In the genomic region with DNA sequence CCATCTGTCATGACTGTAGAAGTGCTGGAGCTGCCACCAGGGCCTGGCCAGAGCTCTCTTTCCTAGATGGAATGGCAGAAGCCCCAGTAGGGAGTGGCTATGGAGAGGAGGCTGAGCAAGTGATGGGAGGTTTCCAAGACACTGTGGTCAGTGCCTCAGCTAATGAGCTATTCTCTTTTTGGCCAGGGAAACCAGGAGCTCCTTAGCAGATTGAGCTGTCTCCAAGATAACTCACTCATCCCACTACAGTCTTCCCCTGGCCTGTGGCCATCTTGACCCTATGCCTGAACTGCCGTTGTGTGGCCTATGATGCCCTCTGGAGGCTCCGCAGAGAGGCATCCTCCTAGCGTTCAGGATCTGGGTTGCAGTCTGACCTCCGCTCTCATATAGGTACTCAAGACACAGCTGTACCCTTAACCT, we compare ENCODE assay signal across 8 cellular contexts.
DNase-seq lines count a peak whose midpoint lies in the region; ATAC-seq, FAIRE-seq and TF ChIP-seq lines count a peak whose summit lies in the region.

No MANE protein-coding gene starts in this region.

- CTCF ChIA-PET in HepG2 (lab: Yijun Ruan, JAX; ENCODE audit: low intra/inter-chr PET ratio, low total read pairs), result interaction anchor here (1.7 to 2.0 kb wide), 2 partner anchors 53 to 76 kb away, joined by 4 to 21 read pairs; no protein-coding TSS in a partner anchor

- H3K9ac ChIP-seq in HepG2 (ENCODE audit: insufficient read depth, low read depth, low read length), result no peak overlapping the region

- no peaks in the 10 kb centered on the region for H4K20me1 ChIP-seq in HepG2 (ENCODE audit: insufficient read depth, low read length)

- TF ChIP-seq RAD21 in Ishikawa (IDR thresholded peaks at IDR 0.05; ENCODE audit: low read depth) (peak; percentile 28; the same call in 1 of the 2 replicates), HepG2 (CRISPR knock-in tag; IDR thresholded peaks at IDR 0.05) (peak; percentile 70)

- H3K9me3 ChIP-seq in HepG2 (ENCODE audit: low read length), result no peaks in the 10 kb centered on the region

- H3K79me2 ChIP-seq in HepG2 (ENCODE audit: insufficient read depth, low read length), result no peaks in the 10 kb centered on the region

- FAIRE-seq in HepG2 (lab: Jason Lieb, UNC) (no peak), HTR-8/SVneo (lab: Jason Lieb, UNC) (no peak)

- DNase-seq in ACHN (peak; percentile 6), astrocyte of the spinal cord (ENCODE audit: low read depth, low spot score) (peak; percentile 75), HepG2 (ENCODE audit: low spot score) (peak; percentile 31), HTR-8/SVneo (ENCODE audit: insufficient read length, low spot score) (no peak), COR-L47 (lab: John Stamatoyannopoulos, UW) (no peak)
- no peak for DNase-seq in activated CD4-positive, alpha-beta T cell treated with anti-CD3 and anti-CD28 coated beads, Interleukin-2, amount 50 U/mL, for 1 hour

- no peak overlapping the region for H3K27ac ChIP-seq in HepG2 (ENCODE audit: extremely low read length, insufficient read depth, low read length)

- H2AFZ ChIP-seq in HepG2 (ENCODE audit: low read length), result no peak overlapping the region

- no peak overlapping the region for H3K4me3 ChIP-seq in astrocyte of the spinal cord (ENCODE audit: low read depth, low read length)
- no peak overlapping the region for H3K4me3 ChIP-seq in HepG2 (replicated peaks in 1 of 3; ENCODE audit: insufficient read depth in 1 of 3, low read depth in 2 of 3, low read length in 3 of 3)

- H3K4me2 ChIP-seq in HepG2 (ENCODE audit: low read depth, low read length), result no peak overlapping the region

- no TSS peak for BruUV-seq in HepG2 (replicated peaks; lab: Mats Ljungman, UMichigan)

- peaks cover 40% of the 10 kb centered on the region for H3K4me1 ChIP-seq in HepG2 (ENCODE audit: insufficient read depth, low read length)

- TF ChIP-seq EP300 in Ishikawa (IDR thresholded peaks at IDR 0.05; ENCODE audit: borderline replicate concordance) (no peak), HepG2 (IDR thresholded peaks at IDR 0.05; ENCODE audit: low read depth in 2 of 2, low read length in 2 of 2) (no peak), HepG2 (CRISPR knock-in tag; IDR thresholded peaks at IDR 0.05; ENCODE audit: borderline replicate concordance) (no peak)

- ATAC-seq in HepG2 (peak; percentile 75), HG02623 (IDR thresholded peaks at IDR 0.05; ENCODE audit: unreplicated experiment) (no peak)

- peaks cover 5 to 13% of the 10 kb centered on the region in 2 experiments; a peak in 4 of 5 replicates for H3K36me3 ChIP-seq in HepG2 (replicated peaks in 1 of 2; ENCODE audit: control insufficient read depth in 1 of 2, insufficient read depth in 2 of 2, low read length in 2 of 2)

- POLR2A ChIA-PET in HepG2 (lab: Yijun Ruan, JAX), result interaction anchor here (1.8 to 5.7 kb wide), 2 partner anchors 12 to 77 kb away, joined by 6 to 82 read pairs; no protein-coding TSS in a partner anchor

- in situ Hi-C loops in ACHN (cut with HindIII; ENCODE audit: low pct_ligation_motif_present, low pct_unique_long_range_greater_than_20kb, low sequenced_read_pairs), result no loop called here
- in situ Hi-C loops in astrocyte of the spinal cord (cut with HindIII; ENCODE audit: low sequenced_read_pairs), result no loop called here
- in situ Hi-C loops in HepG2 (cut with HindIII; ENCODE audit: extremely low pct_ligation_motif_present, low pct_unique_long_range_greater_than_20kb), result loop anchor here (5.0 kb wide), 1 partner anchor 77 kb away; no protein-coding TSS in a partner anchor

- no peak for TF ChIP-seq POLR2A in HepG2 (IDR thresholded peaks at IDR 0.05; ENCODE audit: insufficient read depth in 1 of 2, low read depth in 2 of 2, low read length in 2 of 2)

- H3K27me3 ChIP-seq in HepG2 (ENCODE audit: control insufficient read depth in 1 of 2, insufficient read depth in 2 of 2, low read length in 2 of 2), result no peaks in the 10 kb centered on the region

- intact Hi-C loops in HepG2 (cut with micrococcal nuclease; ENCODE audit: unreplicated experiment), result loop anchor here (1.0 kb wide), 1 partner anchor 77 kb away; no protein-coding TSS in a partner anchor

- WGBS in HepG2 (ENCODE audit: low lambda C conversion rate), result 64% methylated on average over 4 of the region's 4 CpGs

- TF ChIP-seq CTCF in astrocyte of the spinal cord (IDR thresholded peaks at IDR 0.05; ENCODE audit: low read depth, low read length) (peak; percentile 40), HepG2 (CRISPR knock-in tag; IDR thresholded peaks at IDR 0.05) (peak; percentile 72)

TF ChIP-seq in Ishikawa, 13 proteins besides CTCF, POLR2A, EP300 and RAD21 (continues in another document):
- no peak for TF ChIP-seq YY1 (IDR thresholded peaks at IDR 0.05; ENCODE audit: low read depth)
- no peak for TF ChIP-seq TCF12 (IDR thresholded peaks at IDR 0.05; ENCODE audit: low read depth)
- TF ChIP-seq, protein P1, sequence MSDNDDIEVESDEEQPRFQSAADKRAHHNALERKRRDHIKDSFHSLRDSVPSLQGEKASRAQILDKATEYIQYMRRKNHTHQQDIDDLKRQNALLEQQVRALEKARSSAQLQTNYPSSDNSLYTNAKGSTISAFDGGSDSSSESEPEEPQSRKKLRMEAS (IDR thresholded peaks at IDR 0.05), result no peak
- no peak for TF ChIP-seq TAF1 (IDR thresholded peaks at IDR 0.05; ENCODE audit: low read depth)
- TF ChIP-seq ZBTB7A (IDR thresholded peaks at IDR 0.05; ENCODE audit: low read depth), result no peak
- TF ChIP-seq, protein P2, sequence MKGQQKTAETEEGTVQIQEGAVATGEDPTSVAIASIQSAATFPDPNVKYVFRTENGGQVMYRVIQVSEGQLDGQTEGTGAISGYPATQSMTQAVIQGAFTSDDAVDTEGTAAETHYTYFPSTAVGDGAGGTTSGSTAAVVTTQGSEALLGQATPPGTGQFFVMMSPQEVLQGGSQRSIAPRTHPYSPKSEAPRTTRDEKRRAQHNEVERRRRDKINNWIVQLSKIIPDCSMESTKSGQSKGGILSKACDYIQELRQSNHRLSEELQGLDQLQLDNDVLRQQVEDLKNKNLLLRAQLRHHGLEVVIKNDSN (IDR thresholded peaks at IDR 0.05), result no peak
- no peak for TF ChIP-seq EGR1 (IDR thresholded peaks at IDR 0.05)

TF ChIP-seq in HepG2, 621 proteins besides CTCF, POLR2A, EP300 and RAD21 (continues in another document):
- TF ChIP-seq NR2F6 (IDR thresholded peaks at IDR 0.05), result no peak
- TF ChIP-seq NR2F6 (CRISPR knock-in tag; IDR thresholded peaks at IDR 0.05), result peak; percentile 42; the same call in 1 of the 2 replicates
- TF ChIP-seq SOX6 (IDR thresholded peaks at IDR 0.05), result no peak
- TF ChIP-seq SOX6 (CRISPR knock-in tag; IDR thresholded peaks at IDR 0.05), result no peak
- peak; percentile 22 for TF ChIP-seq XRCC5 (optimal IDR thresholded peaks at IDR 0.05; ENCODE audit: low read length)
- peak; percentile 88 for TF ChIP-seq STAG1 (CRISPR knock-in tag; IDR thresholded peaks at IDR 0.05)
- 0 out of 2 replicates have a peak, but pooled peaks have one; percentile 22 for TF ChIP-seq KDM2A (CRISPR knock-in tag; IDR thresholded peaks at IDR 0.05; ENCODE audit: borderline replicate concordance, low read depth)
- peak; percentile 78 for TF ChIP-seq SMC3 (IDR thresholded peaks at IDR 0.05; ENCODE audit: low read length)
- TF ChIP-seq, protein P3, sequence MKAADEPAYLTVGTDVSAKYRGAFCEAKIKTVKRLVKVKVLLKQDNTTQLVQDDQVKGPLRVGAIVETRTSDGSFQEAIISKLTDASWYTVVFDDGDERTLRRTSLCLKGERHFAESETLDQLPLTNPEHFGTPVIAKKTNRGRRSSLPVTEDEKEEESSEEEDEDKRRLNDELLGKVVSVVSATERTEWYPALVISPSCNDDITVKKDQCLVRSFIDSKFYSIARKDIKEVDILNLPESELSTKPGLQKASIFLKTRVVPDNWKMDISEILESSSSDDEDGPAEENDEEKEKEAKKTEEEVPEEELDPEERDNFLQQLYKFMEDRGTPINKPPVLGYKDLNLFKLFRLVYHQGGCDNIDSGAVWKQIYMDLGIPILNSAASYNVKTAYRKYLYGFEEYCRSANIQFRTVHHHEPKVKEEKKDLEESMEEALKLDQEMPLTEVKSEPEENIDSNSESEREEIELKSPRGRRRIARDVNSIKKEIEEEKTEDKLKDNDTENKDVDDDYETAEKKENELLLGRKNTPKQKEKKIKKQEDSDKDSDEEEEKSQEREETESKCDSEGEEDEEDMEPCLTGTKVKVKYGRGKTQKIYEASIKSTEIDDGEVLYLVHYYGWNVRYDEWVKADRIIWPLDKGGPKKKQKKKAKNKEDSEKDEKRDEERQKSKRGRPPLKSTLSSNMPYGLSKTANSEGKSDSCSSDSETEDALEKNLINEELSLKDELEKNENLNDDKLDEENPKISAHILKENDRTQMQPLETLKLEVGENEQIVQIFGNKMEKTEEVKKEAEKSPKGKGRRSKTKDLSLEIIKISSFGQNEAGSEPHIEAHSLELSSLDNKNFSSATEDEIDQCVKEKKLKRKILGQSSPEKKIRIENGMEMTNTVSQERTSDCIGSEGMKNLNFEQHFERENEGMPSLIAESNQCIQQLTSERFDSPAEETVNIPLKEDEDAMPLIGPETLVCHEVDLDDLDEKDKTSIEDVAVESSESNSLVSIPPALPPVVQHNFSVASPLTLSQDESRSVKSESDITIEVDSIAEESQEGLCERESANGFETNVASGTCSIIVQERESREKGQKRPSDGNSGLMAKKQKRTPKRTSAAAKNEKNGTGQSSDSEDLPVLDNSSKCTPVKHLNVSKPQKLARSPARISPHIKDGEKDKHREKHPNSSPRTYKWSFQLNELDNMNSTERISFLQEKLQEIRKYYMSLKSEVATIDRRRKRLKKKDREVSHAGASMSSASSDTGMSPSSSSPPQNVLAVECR (CRISPR knock-in tag; IDR thresholded peaks at IDR 0.05; ENCODE audit: borderline replicate concordance), result no peak
- TF ChIP-seq YY1 (IDR thresholded peaks at IDR 0.05; ENCODE audit: insufficient read depth, insufficient replicate concordance, low read depth, low read length), result peak; percentile 55
- TF ChIP-seq, protein P4, sequence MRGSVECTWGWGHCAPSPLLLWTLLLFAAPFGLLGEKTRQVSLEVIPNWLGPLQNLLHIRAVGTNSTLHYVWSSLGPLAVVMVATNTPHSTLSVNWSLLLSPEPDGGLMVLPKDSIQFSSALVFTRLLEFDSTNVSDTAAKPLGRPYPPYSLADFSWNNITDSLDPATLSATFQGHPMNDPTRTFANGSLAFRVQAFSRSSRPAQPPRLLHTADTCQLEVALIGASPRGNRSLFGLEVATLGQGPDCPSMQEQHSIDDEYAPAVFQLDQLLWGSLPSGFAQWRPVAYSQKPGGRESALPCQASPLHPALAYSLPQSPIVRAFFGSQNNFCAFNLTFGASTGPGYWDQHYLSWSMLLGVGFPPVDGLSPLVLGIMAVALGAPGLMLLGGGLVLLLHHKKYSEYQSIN (CRISPR knock-in tag; IDR thresholded peaks at IDR 0.05; ENCODE audit: borderline replicate concordance), result no peak
- TF ChIP-seq THYN1 (CRISPR knock-in tag; IDR thresholded peaks at IDR 0.05; ENCODE audit: borderline replicate concordance, low read depth), result no peak
- TF ChIP-seq WIZ (CRISPR knock-in tag; IDR thresholded peaks at IDR 0.05), result no peak

Comparison
In these comparisons a context has a peak if more than half of its experiments do, and no peak if none do; other contexts are left out.
1. DNase-seq: peak in ACHN (single experiment), astrocyte of the spinal cord (single experiment) and HepG2 (single experiment); none in HTR-8/SVneo (single experiment), activated CD4-positive, alpha-beta T cell treated with anti-CD3 and anti-CD28 coated beads, Interleukin-2, amount 50 U/mL, for 1 hour (single experiment) and COR-L47 (single experiment).